Comparison of ENCODE assay signal across 13 cellular contexts in the genomic region with DNA sequence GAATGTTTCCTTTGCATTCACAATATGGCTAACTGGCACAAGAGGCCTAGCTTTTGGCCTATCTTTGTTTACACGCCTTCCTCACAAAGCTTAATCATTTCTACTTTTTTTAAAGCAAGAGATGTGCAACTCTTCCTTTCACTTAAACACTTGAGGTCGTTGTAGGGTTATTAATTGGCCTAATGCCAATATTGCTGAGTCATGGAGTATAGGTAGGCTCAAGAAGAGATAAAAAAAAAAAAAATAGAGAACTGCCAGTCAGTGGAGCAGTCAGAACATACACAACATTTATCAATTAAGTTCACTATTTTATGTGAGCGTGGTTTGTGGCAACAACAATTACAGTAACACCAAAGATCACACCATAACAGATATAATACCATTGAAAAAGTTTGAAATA. TPM values are rescaled to one million over a fixed set of nuclear protein-coding genes. Genes with fewer than 3 reads are reported as not detected.
A peak's percentile ranks its signal among the peaks of the same experiment; 100 is the strongest.
DNase-seq lines count a peak whose midpoint lies in the region; ATAC-seq and TF ChIP-seq lines count a peak whose summit lies in the region.
"Had no signal": no experiment of that assay in that cellular context is flagged by ENCODE, and none has a peak within 500 bp of the region (broad histone marks: within the 10 kb centered on the region; RNA-seq: fewer than 3 reads in every experiment).

No MANE protein-coding gene starts in this region.

- no peaks in the 10 kb centered on the region for H3K9me2 ChIP-seq in Loucy (replicated peaks; ENCODE audit: low read depth, low read length)

- H3K27ac Mint-ChIP-seq in naive thymus-derived CD4-positive, alpha-beta T cell: peak overlapping the region in 5 of 9 donors; percentile 7 to 57 (median 45)

- H3K4me2 ChIP-seq in Loucy (ENCODE audit: low read depth, low read length, poor library complexity, severe bottlenecking): peak overlapping the region; percentile 10
- no peak overlapping the region for H3K4me2 ChIP-seq in smooth muscle cell

- H3K4me1 ChIP-seq in Loucy (ENCODE audit: insufficient read depth, low read length, poor library complexity, severe bottlenecking) (peaks cover 17% of the 10 kb centered on the region), smooth muscle cell (ENCODE audit: low read depth) (peaks cover 4% of the 10 kb centered on the region)
- peaks cover 12 to 16% of the 10 kb centered on the region in 2 donors for H3K4me1 ChIP-seq in naive thymus-derived CD4-positive, alpha-beta T cell (ENCODE audit: control insufficient read depth in 2 of 2, insufficient read depth in 2 of 2, low read length in 2 of 2)

- in situ Hi-C loops in astrocyte of the spinal cord (cut with HindIII; ENCODE audit: low sequenced_read_pairs): no loop called here

- no peak for ATAC-seq in naive thymus-derived CD4-positive, alpha-beta T cell

- H2AFZ ChIP-seq in Loucy (ENCODE audit: low read length) (no peak overlapping the region), smooth muscle cell (ENCODE audit: low read depth) (no peak overlapping the region)

- H3K36me3 ChIP-seq in Loucy (ENCODE audit: insufficient read depth, low read length): no peaks in the 10 kb centered on the region; the same call in 1 of the 2 replicates
- peaks cover 0 to 6% (median 0%) of the 10 kb centered on the region in 3 experiments for H3K36me3 ChIP-seq in naive thymus-derived CD4-positive, alpha-beta T cell (ENCODE audit: control insufficient read depth in 2 of 3, insufficient read depth in 3 of 3, low read length in 3 of 3)
- no peaks in the 10 kb centered on the region for H3K36me3 ChIP-seq in smooth muscle cell (ENCODE audit: low read depth)

- H3F3A ChIP-seq in Loucy (ENCODE audit: low read depth) (no peaks in the 10 kb centered on the region), smooth muscle cell (ENCODE audit: low read depth) (no peaks in the 10 kb centered on the region)

- intact Hi-C loops in naive thymus-derived CD4-positive, alpha-beta T cell (cut with micrococcal nuclease): no loop called here

- POLR2A ChIA-PET in naive thymus-derived CD4-positive, alpha-beta T cell (lab: Charles Lee): no interaction called here

- no peak overlapping the region for H3K9ac ChIP-seq in Loucy (ENCODE audit: low read depth, low read length, poor library complexity, severe bottlenecking)
- no peak overlapping the region for H3K9ac ChIP-seq in smooth muscle cell (ENCODE audit: low read depth)

- no peaks in the 10 kb centered on the region for H3K27me3 Mint-ChIP-seq in naive thymus-derived CD4-positive, alpha-beta T cell

- H3K27me3 ChIP-seq in Loucy (ENCODE audit: insufficient read depth, low read length, poor library complexity, severe bottlenecking) (no peaks in the 10 kb centered on the region), smooth muscle cell (ENCODE audit: low read depth) (no peaks in the 10 kb centered on the region)
- no peaks in the 10 kb centered on the region for H3K27me3 ChIP-seq in naive thymus-derived CD4-positive, alpha-beta T cell (ENCODE audit: control insufficient read depth in 2 of 2, insufficient read depth in 2 of 2, low read length in 2 of 2)
- H3K27me3 ChIP-seq: MG63, tibial nerve had no signal

- no peak for TF ChIP-seq CTCF in Loucy (conservative IDR thresholded peaks at IDR 0.05; ENCODE audit: low read length)
- no peak for TF ChIP-seq CTCF in astrocyte of the spinal cord (IDR thresholded peaks at IDR 0.05; ENCODE audit: low read depth, low read length)
- no peak for TF ChIP-seq CTCF in smooth muscle cell (IDR thresholded peaks at IDR 0.05; ENCODE audit: borderline replicate concordance, insufficient read depth, poor library complexity, severe bottlenecking)

- H3K4me3 ChIP-seq in Loucy (ENCODE audit: low read length, poor library complexity, severe bottlenecking) (no peak overlapping the region), astrocyte of the spinal cord (ENCODE audit: low read depth, low read length) (no peak overlapping the region), smooth muscle cell (no peak overlapping the region)
- H3K4me3 ChIP-seq in naive thymus-derived CD4-positive, alpha-beta T cell (ENCODE audit: low read length): no peak overlapping the region
- H3K4me3 ChIP-seq: MG63, tibial nerve had no signal

- 86% methylated on average over 3 of the region's 3 CpGs for WGBS in smooth muscle cell (ENCODE audit: low lambda C conversion rate)

- no peak overlapping the region for H3K4me3 Mint-ChIP-seq in naive thymus-derived CD4-positive, alpha-beta T cell

- H3K4me1 Mint-ChIP-seq in naive thymus-derived CD4-positive, alpha-beta T cell: peaks cover 14 to 55% (median 46%) of the 10 kb centered on the region in 7 donors

- CTCF ChIA-PET in naive thymus-derived CD4-positive, alpha-beta T cell (lab: Charles Lee): no interaction called here

- H3K9me3 ChIP-seq in Loucy (ENCODE audit: insufficient read depth, low read depth, low read length) (no peaks in the 10 kb centered on the region), smooth muscle cell (replicated peaks; ENCODE audit: low read depth) (no peaks in the 10 kb centered on the region)
- H3K9me3 ChIP-seq in naive thymus-derived CD4-positive, alpha-beta T cell (ENCODE audit: control insufficient read depth in 2 of 3, low read length in 3 of 3): no peaks in the 10 kb centered on the region
- H3K9me3 ChIP-seq: MG63, tibial nerve had no signal

- no peaks in the 10 kb centered on the region for H3K9me3 Mint-ChIP-seq in naive thymus-derived CD4-positive, alpha-beta T cell

- H4K20me1 ChIP-seq in Loucy (ENCODE audit: insufficient read depth, low read length, poor library complexity, severe bottlenecking): peaks cover 22% of the 10 kb centered on the region
- peaks cover 72% of the 10 kb centered on the region for H4K20me1 ChIP-seq in smooth muscle cell (ENCODE audit: low read depth)

- DNase-seq in NCI-H2029 (lab: John Stamatoyannopoulos, UW) (peak; percentile 10), NCI-H2029 treated with DMSO at 0.1 percent for 48 hours (lab: John Stamatoyannopoulos, UW) (no peak), astrocyte of the spinal cord (ENCODE audit: low read depth, low spot score) (peak; percentile 35), T-helper 9 cell (no peak), iPS-NIHi11 (ENCODE audit: low spot score) (no peak), smooth muscle cell (lab: John Stamatoyannopoulos, UW; ENCODE audit: unreplicated experiment) (no peak)
- DNase-seq in naive thymus-derived CD4-positive, alpha-beta T cell: no peak
- DNase-seq: activated CD4-positive, alpha-beta T cell treated with anti-CD3 and anti-CD28 coated beads, Interleukin-2, amount 50 U/mL, for 1 hour; central memory CD4-positive, alpha-beta T cell; glutamatergic neuron; MG63 had no signal

- H3K79me2 ChIP-seq in Loucy (ENCODE audit: insufficient read depth, low read length): peaks cover 62% of the 10 kb centered on the region
- peaks cover 65% of the 10 kb centered on the region for H3K79me2 ChIP-seq in smooth muscle cell (ENCODE audit: low read depth)

- no peak overlapping the region for H3K27ac ChIP-seq in naive thymus-derived CD4-positive, alpha-beta T cell (ENCODE audit: low read depth, low read length)
- H3K27ac ChIP-seq in smooth muscle cell (ENCODE audit: low read depth): no peak overlapping the region
- H3K27ac ChIP-seq: tibial nerve had no signal

- peaks cover 6 to 25% (median 15%) of the 10 kb centered on the region in 5 donors for H3K36me3 Mint-ChIP-seq in naive thymus-derived CD4-positive, alpha-beta T cell

RNA-seq across cellular contexts. Expression of a gene that starts 5.9 kb away (rescaled TPM):
- 10 to 100 TPM; 22.4 to 50.6 (median 33.4) TPM for total RNA-seq in naive thymus-derived CD4-positive, alpha-beta T cell
- 10 to 100 TPM in 1 of 2 donors, 1 to 10 TPM in 1; 8.8 to 18.1 TPM for polyA plus RNA-seq in naive thymus-derived CD4-positive, alpha-beta T cell
- 22.6 and 27.9 TPM in 2 replicates for total RNA-seq in smooth muscle cell
- 12.3 and 13.0 TPM in 2 replicates for polyA plus RNA-seq in smooth muscle cell

RNA-seq across cellular contexts. Expression of a gene that starts 6.2 kb away (rescaled TPM):
- 10 to 100 TPM in 1 of 5 experiments, 1 to 10 TPM in 4; 4.5 to 10.4 (median 4.7) TPM for total RNA-seq in naive thymus-derived CD4-positive, alpha-beta T cell
- 1 to 10 TPM; 3.0 to 4.1 TPM for polyA plus RNA-seq in naive thymus-derived CD4-positive, alpha-beta T cell
- total RNA-seq in smooth muscle cell: 34.7 and 39.1 TPM in 2 replicates
- polyA plus RNA-seq in smooth muscle cell: 28.1 and 35.8 TPM in 2 replicates

Comparison
In these comparisons a context has a peak if more than half of its experiments do, and no peak if none do; other contexts are left out.
1. DNase-seq: peak in NCI-H2029 (single experiment) and astrocyte of the spinal cord (single experiment); none in NCI-H2029 treated with DMSO at 0.1 percent for 48 hours (single experiment), naive thymus-derived CD4-positive, alpha-beta T cell (0 of 9), T-helper 9 cell (single experiment), iPS-NIHi11 (single experiment) and smooth muscle cell (single experiment).